19 cellular contexts compared by ENCODE assay signal in genomic region chr5:18333841-18334240, GRCh38.
"Had no signal": no experiment of that assay in that cellular context is flagged by ENCODE, and none has a peak within 500 bp of the region (broad histone marks: within the 10 kb centered on the region; RNA-seq: fewer than 3 reads in every experiment).

No MANE protein-coding gene starts in this region.

- H3K27ac Mint-ChIP-seq: endodermal cell; immature natural killer cell; naive thymus-derived CD4-positive, alpha-beta T cell; nephron progenitor cell; type B pancreatic cell had no signal

- H3K36me3 Mint-ChIP-seq: immature natural killer cell; naive thymus-derived CD4-positive, alpha-beta T cell; type B pancreatic cell had no signal

- DNase-seq: cerebellar nuclear complex; effector CD4-positive, alpha-beta T cell; endodermal cell; foreskin fibroblast; immature natural killer cell; kidney; left cardiac atrium; mammary epithelial cell; naive thymus-derived CD4-positive, alpha-beta T cell; nephron progenitor cell; stimulated activated CD4-positive, alpha-beta T cell treated with anti-CD3 and anti-CD28 coated beads, Interleukin-2, amount 100 ng/mL, for 48 hours; stimulated activated naive CD8-positive, alpha-beta T cell treated with anti-CD3 and anti-CD28 coated beads, Interleukin-15, Interleukin-2, amounts not matched to agents 100 U/mL and 50 U/mL, for 24 hours; thyroid gland had no signal

- H3K4me1 Mint-ChIP-seq: endodermal cell; immature natural killer cell; naive thymus-derived CD4-positive, alpha-beta T cell had no signal

- H3K4me3 ChIP-seq: coronary artery, skin epidermis, suprapubic skin, thyroid gland had no signal

- H3K4me3 Mint-ChIP-seq: endodermal cell; immature natural killer cell; naive thymus-derived CD4-positive, alpha-beta T cell; nephron progenitor cell; type B pancreatic cell had no signal

- H3K27me3 Mint-ChIP-seq: naive thymus-derived CD4-positive, alpha-beta T cell; type B pancreatic cell had no signal

- H3K9me3 Mint-ChIP-seq: endodermal cell had no signal

- ATAC-seq: esophagus mucosa; naive thymus-derived CD4-positive, alpha-beta T cell; sciatic nerve; stimulated activated naive CD8-positive, alpha-beta T cell treated with anti-CD3 and anti-CD28 coated beads, Interleukin-15, Interleukin-2, amounts not matched to agents 100 U/mL and 50 U/mL, for 24 hours had no signal
